Comparison of ENCODE assay signal across 1 cellular context in the genomic region with DNA sequence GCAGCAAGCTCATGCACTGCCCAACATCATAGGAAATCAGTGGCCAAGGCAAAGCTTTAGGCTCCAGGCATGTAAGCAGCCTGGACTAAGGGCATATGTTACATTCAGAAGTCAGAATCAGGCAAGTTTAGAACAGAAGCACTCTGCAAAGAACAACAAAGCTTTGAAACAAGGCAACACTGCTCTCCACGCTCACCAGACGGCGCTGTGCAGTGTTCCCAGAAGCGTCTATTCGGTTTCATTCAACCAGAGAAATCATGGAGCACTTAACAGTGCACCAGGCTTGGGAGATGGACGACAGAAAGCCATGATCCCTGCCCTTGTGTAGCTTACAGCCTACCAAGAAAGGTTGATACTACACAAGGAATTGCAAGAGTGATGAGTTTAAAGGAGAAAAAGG.
TF ChIP-seq lines count a peak whose summit lies in the region.

No MANE protein-coding gene starts in this region.

TF ChIP-seq in IMR-90, 13 proteins besides CTCF, POLR2A, EP300 and RAD21:
- no peak for TF ChIP-seq CEBPB (IDR thresholded peaks at IDR 0.05; ENCODE audit: low read depth, low read length)
- TF ChIP-seq SMC3 (IDR thresholded peaks at IDR 0.05; ENCODE audit: low read depth, low read length) = peak; percentile 53
